In the genomic region with DNA sequence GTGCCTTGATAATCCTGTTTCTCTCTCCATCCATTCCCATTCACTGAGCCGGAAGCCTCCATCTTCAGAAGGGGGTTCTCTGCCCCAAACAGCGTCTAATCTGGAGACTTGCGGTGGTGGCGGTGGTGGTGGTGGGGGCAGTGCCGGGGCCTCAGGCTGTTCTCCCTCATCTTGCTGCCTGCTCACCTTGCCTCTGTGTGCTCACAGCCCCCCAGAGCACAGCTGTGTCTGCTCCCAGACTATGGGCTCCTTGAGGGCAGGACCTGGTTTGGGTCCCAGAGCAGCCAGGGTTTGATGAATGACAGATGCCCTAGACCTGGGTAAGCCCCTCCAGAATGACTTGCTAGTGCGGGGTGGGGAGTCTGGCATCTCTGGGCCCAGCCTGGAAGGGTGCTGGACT, we compare ENCODE assay signal across 10 cellular contexts. TPM values are rescaled to one million over a fixed set of nuclear protein-coding genes. Genes with fewer than 3 reads are reported as not detected.
DNase-seq lines count a peak whose midpoint lies in the region; ATAC-seq and TF ChIP-seq lines count a peak whose summit lies in the region.
"Had no signal": no experiment of that assay in that cellular context is flagged by ENCODE, and none has a peak within 500 bp of the region (broad histone marks: within the 10 kb centered on the region; RNA-seq: fewer than 3 reads in every experiment).

No MANE protein-coding gene starts in this region.

- peak overlapping the region; percentile 84 for H3K4me3 Mint-ChIP-seq in activated naive CD4-positive, alpha-beta T cell treated with anti-CD3 and anti-CD28 coated beads for 36 hours
- H3K4me3 Mint-ChIP-seq in activated T-helper 1 cell treated with anti-CD3 and anti-CD28 coated beads, Interleukin-12 subunit alpha, Interleukin-12 subunit beta, Interleukin-2, Interleukin-4 antibody, amounts not matched to agents 30 ng/mL and 10 ng/mL and 1 ng/mL, durations not matched to agents 14 hours and 24 hours and 36 hours, result peak overlapping the region; percentile 95

- no peaks in the 10 kb centered on the region for H3K36me3 ChIP-seq in right lobe of liver
- H3K36me3 ChIP-seq in tibial artery, result no peaks in the 10 kb centered on the region
- H3K36me3 ChIP-seq: breast epithelium had no signal

- H3K9me3 ChIP-seq in right lobe of liver (no peaks in the 10 kb centered on the region), tibial artery (no peaks in the 10 kb centered on the region)
- H3K9me3 ChIP-seq: breast epithelium had no signal

- H3K27ac ChIP-seq in right lobe of liver, result peak overlapping the region in 2 of 3 donors; percentile 33 to 43
- peak overlapping the region; percentile 64 to 69 for H3K27ac ChIP-seq in tibial artery

- H3K27ac Mint-ChIP-seq in activated naive CD4-positive, alpha-beta T cell treated with anti-CD3 and anti-CD28 coated beads for 36 hours, result peak overlapping the region; percentile 98
- H3K27ac Mint-ChIP-seq in activated T-helper 1 cell treated with anti-CD3 and anti-CD28 coated beads, Interleukin-12 subunit alpha, Interleukin-12 subunit beta, Interleukin-2, Interleukin-4 antibody, amounts not matched to agents 30 ng/mL and 10 ng/mL and 1 ng/mL, durations not matched to agents 14 hours and 24 hours and 36 hours, result peak overlapping the region; percentile 89

- peaks cover 7% of the 10 kb centered on the region for H3K36me3 Mint-ChIP-seq in activated naive CD4-positive, alpha-beta T cell treated with anti-CD3 and anti-CD28 coated beads for 36 hours (ENCODE audit: low read depth)
- H3K36me3 Mint-ChIP-seq in activated T-helper 1 cell treated with anti-CD3 and anti-CD28 coated beads, Interleukin-12 subunit alpha, Interleukin-12 subunit beta, Interleukin-2, Interleukin-4 antibody, amounts not matched to agents 30 ng/mL and 10 ng/mL and 1 ng/mL, durations not matched to agents 14 hours and 24 hours and 36 hours (ENCODE audit: low read depth), result peaks cover 25% of the 10 kb centered on the region

- TF ChIP-seq CTCF in right lobe of liver (IDR thresholded peaks at IDR 0.05) (no peak), tibial artery (IDR thresholded peaks at IDR 0.05) (no peak)

- H3K4me1 ChIP-seq in right lobe of liver (no peaks in the 10 kb centered on the region), tibial artery (peaks cover 0 to 25% (median 18%) of the 10 kb centered on the region in 4 donors)
- H3K4me1 ChIP-seq: breast epithelium had no signal

- DNase-seq in activated naive CD4-positive, alpha-beta T cell treated with anti-CD3 and anti-CD28 coated beads for 36 hours, result no peak
- no peak for DNase-seq in activated naive CD4-positive, alpha-beta T cell treated with Interleukin-2 at 50 U/mL for 16 hours
- no peak for DNase-seq in activated T-helper 1 cell treated with anti-CD3 and anti-CD28 coated beads, Interleukin-12 subunit alpha, Interleukin-12 subunit beta, Interleukin-2, Interleukin-4 antibody, amounts not matched to agents 30 ng/mL and 10 ng/mL and 1 ng/mL, durations not matched to agents 14 hours and 24 hours and 36 hours (ENCODE audit: low spot score)
- DNase-seq in right lobe of liver (peak in 2 of 3 donors; percentile 14 to 48), tibial artery (no peak), putamen (ENCODE audit: low spot score) (no peak), erythroblast (lab: John Stamatoyannopoulos, UW) (no peak)
- DNase-seq: NCI-H2029 treated with DMSO at 0.1 percent for 48 hours had no signal

- H3K4me3 ChIP-seq in right lobe of liver (no peak overlapping the region), tibial artery (no peak overlapping the region)

- ATAC-seq in right lobe of liver (no peak), GM21381 (IDR thresholded peaks at IDR 0.05; ENCODE audit: unreplicated experiment) (no peak)

- H3K9me3 Mint-ChIP-seq in activated naive CD4-positive, alpha-beta T cell treated with anti-CD3 and anti-CD28 coated beads for 36 hours, result no peaks in the 10 kb centered on the region
- H3K9me3 Mint-ChIP-seq in activated T-helper 1 cell treated with anti-CD3 and anti-CD28 coated beads, Interleukin-12 subunit alpha, Interleukin-12 subunit beta, Interleukin-2, Interleukin-4 antibody, amounts not matched to agents 30 ng/mL and 10 ng/mL and 1 ng/mL, durations not matched to agents 14 hours and 24 hours and 36 hours, result no peaks in the 10 kb centered on the region

- no peaks in the 10 kb centered on the region for H3K27me3 ChIP-seq in right lobe of liver
- no peaks in the 10 kb centered on the region for H3K27me3 ChIP-seq in tibial artery
- H3K27me3 ChIP-seq: breast epithelium had no signal

- peaks cover 56% of the 10 kb centered on the region for H3K4me1 Mint-ChIP-seq in activated naive CD4-positive, alpha-beta T cell treated with anti-CD3 and anti-CD28 coated beads for 36 hours (ENCODE audit: low read depth)
- H3K4me1 Mint-ChIP-seq in activated T-helper 1 cell treated with anti-CD3 and anti-CD28 coated beads, Interleukin-12 subunit alpha, Interleukin-12 subunit beta, Interleukin-2, Interleukin-4 antibody, amounts not matched to agents 30 ng/mL and 10 ng/mL and 1 ng/mL, durations not matched to agents 14 hours and 24 hours and 36 hours (ENCODE audit: low read depth), result peaks cover 81% of the 10 kb centered on the region

- no peak for TF ChIP-seq POLR2A in right lobe of liver (IDR thresholded peaks at IDR 0.05)
- TF ChIP-seq POLR2A in erythroblast (IDR thresholded peaks at IDR 0.05; ENCODE audit: low read length), result no peak

- CTCF ChIA-PET in activated naive CD4-positive, alpha-beta T cell treated with anti-CD3 and anti-CD28 coated beads for 36 hours (lab: Charles Lee), result interaction anchor here (2.5 to 5.9 kb wide), 3 partner anchors 19 to 28 kb away, joined by 12 to 38 read pairs (median 18); no protein-coding TSS in a partner anchor

- intact Hi-C loops in activated naive CD4-positive, alpha-beta T cell treated with anti-CD3 and anti-CD28 coated beads for 36 hours (cut with micrococcal nuclease), result loop anchor here (10.0 kb wide), 2 partner anchors 1080 to 1540 kb away; a partner anchor contains a TSS
- intact Hi-C loops in activated T-helper 1 cell treated with anti-CD3 and anti-CD28 coated beads, Interleukin-12 subunit alpha, Interleukin-12 subunit beta, Interleukin-2, Interleukin-4 antibody, amounts not matched to agents 30 ng/mL and 10 ng/mL and 1 ng/mL, durations not matched to agents 14 hours and 24 hours and 36 hours (cut with micrococcal nuclease), result loop anchor here (2.0 kb wide), 1 partner anchor 18 kb away; no protein-coding TSS in a partner anchor
- intact Hi-C loops in right lobe of liver (cut with DNase I) (no loop called here), tibial artery (cut with DNase I; ENCODE audit: low total_unique reads) (no loop called here)

- WGBS in right lobe of liver (ENCODE audit: insufficient coverage, low coverage, low lambda C conversion rate, missing lambda C conversion rate), result 78% methylated on average over 4 of the region's 6 CpGs

- H3K27me3 Mint-ChIP-seq in activated naive CD4-positive, alpha-beta T cell treated with anti-CD3 and anti-CD28 coated beads for 36 hours (ENCODE audit: low read depth), result no peaks in the 10 kb centered on the region
- H3K27me3 Mint-ChIP-seq in activated T-helper 1 cell treated with anti-CD3 and anti-CD28 coated beads, Interleukin-12 subunit alpha, Interleukin-12 subunit beta, Interleukin-2, Interleukin-4 antibody, amounts not matched to agents 30 ng/mL and 10 ng/mL and 1 ng/mL, durations not matched to agents 14 hours and 24 hours and 36 hours (ENCODE audit: insufficient read depth), result no peaks in the 10 kb centered on the region

RNA-seq across cellular contexts. Expression of a gene that starts 0.4 kb away (rescaled TPM):
- 100 to 1,000 TPM in 1 of 2 experiments, 10 to 100 TPM in 1; 94.2 to 102 TPM for total RNA-seq in activated naive CD4-positive, alpha-beta T cell treated with anti-CD3 and anti-CD28 coated beads for 36 hours
- 218 and 226 TPM in 2 replicates for total RNA-seq in activated T-helper 1 cell treated with anti-CD3 and anti-CD28 coated beads, Interleukin-12 subunit alpha, Interleukin-12 subunit beta, Interleukin-2, Interleukin-4 antibody, amounts not matched to agents 30 ng/mL and 10 ng/mL and 1 ng/mL, durations not matched to agents 14 hours and 24 hours and 36 hours
- total RNA-seq in right lobe of liver, result 1 to 10 TPM; 1.2 to 4.9 (median 2.2) TPM

Comparison
In these comparisons a context has a peak if more than half of its experiments do, and no peak if none do; other contexts are left out.
1. DNase-seq: peak in right lobe of liver (2 of 3); none in activated naive CD4-positive, alpha-beta T cell treated with anti-CD3 and anti-CD28 coated beads for 36 hours (single experiment), activated naive CD4-positive, alpha-beta T cell treated with Interleukin-2 at 50 U/mL for 16 hours (single experiment), activated T-helper 1 cell treated with anti-CD3 and anti-CD28 coated beads, Interleukin-12 subunit alpha, Interleukin-12 subunit beta, Interleukin-2, Interleukin-4 antibody, amounts not matched to agents 30 ng/mL and 10 ng/mL and 1 ng/mL, durations not matched to agents 14 hours and 24 hours and 36 hours (single experiment), tibial artery (0 of 2), putamen (single experiment) and erythroblast (0 of 2).
2. RNA of a gene that starts 0.4 kb away (total RNA-seq): 218 to 226 TPM in activated T-helper 1 cell treated with anti-CD3 and anti-CD28 coated beads, Interleukin-12 subunit alpha, Interleukin-12 subunit beta, Interleukin-2, Interleukin-4 antibody, amounts not matched to agents 30 ng/mL and 10 ng/mL and 1 ng/mL, durations not matched to agents 14 hours and 24 hours and 36 hours and 94.2 to 102 TPM in activated naive CD4-positive, alpha-beta T cell treated with anti-CD3 and anti-CD28 coated beads for 36 hours; 1.2 to 4.9 TPM in right lobe of liver; every median in the first group is over 10 times any median in the second.
3. intact Hi-C loops: an anchor here in activated naive CD4-positive, alpha-beta T cell treated with anti-CD3 and anti-CD28 coated beads for 36 hours (10.0 kb wide) and activated T-helper 1 cell treated with anti-CD3 and anti-CD28 coated beads, Interleukin-12 subunit alpha, Interleukin-12 subunit beta, Interleukin-2, Interleukin-4 antibody, amounts not matched to agents 30 ng/mL and 10 ng/mL and 1 ng/mL, durations not matched to agents 14 hours and 24 hours and 36 hours (2.0 kb wide); none called in right lobe of liver and tibial artery.